Comparison of ENCODE assay signal across 8 cellular contexts in genomic region chr3:138775254-138775595, GRCh38. TPM values are rescaled to one million over a fixed set of nuclear protein-coding genes. Genes with fewer than 3 reads are reported as not detected.
A peak's percentile ranks its signal among the peaks of the same experiment; 100 is the strongest.
DNase-seq lines count a peak whose midpoint lies in the region; ATAC-seq and TF ChIP-seq lines count a peak whose summit lies in the region.

No MANE protein-coding gene starts in this region.

- no peaks in the 10 kb centered on the region for H3K27me3 Mint-ChIP-seq in GM23338 (ENCODE audit: insufficient read depth, low read depth, poor library complexity)
- H3K27me3 Mint-ChIP-seq in activated naive CD4-positive, alpha-beta T cell treated with anti-CD3 and anti-CD28 coated beads for 36 hours (ENCODE audit: low read depth) = no peaks in the 10 kb centered on the region
- H3K27me3 Mint-ChIP-seq in activated T-cell treated with anti-CD3 and anti-CD28 coated beads, Interleukin-2, amount 50 U/mL, for 4 hours (ENCODE audit: low read depth) = no peaks in the 10 kb centered on the region

- H4K20me1 ChIP-seq in GM23338 (replicated peaks; ENCODE audit: insufficient read depth) = peaks cover 6% of the 10 kb centered on the region
- no peaks in the 10 kb centered on the region for H4K20me1 ChIP-seq in fibroblast of lung (ENCODE audit: control insufficient read depth, extremely low read depth, insufficient read depth, low read length)

- H3K36me3 Mint-ChIP-seq in GM23338 (ENCODE audit: low read depth) = peaks cover 18% of the 10 kb centered on the region
- peaks cover 11% of the 10 kb centered on the region for H3K36me3 Mint-ChIP-seq in activated naive CD4-positive, alpha-beta T cell treated with anti-CD3 and anti-CD28 coated beads for 36 hours (ENCODE audit: low read depth)
- peaks cover 6% of the 10 kb centered on the region for H3K36me3 Mint-ChIP-seq in activated T-cell treated with anti-CD3 and anti-CD28 coated beads, Interleukin-2, amount 50 U/mL, for 4 hours (ENCODE audit: insufficient read depth)

- H3K79me2 ChIP-seq in GM23338 (replicated peaks; ENCODE audit: insufficient read depth) (peaks cover 19% of the 10 kb centered on the region; the same call in 1 of the 2 replicates), fibroblast of lung (ENCODE audit: control insufficient read depth, insufficient read depth, low read length) (peaks cover 11% of the 10 kb centered on the region)

- peaks cover 7% of the 10 kb centered on the region; the same call in 1 of the 3 replicates for H3K4me1 Mint-ChIP-seq in GM23338
- H3K4me1 Mint-ChIP-seq in activated naive CD4-positive, alpha-beta T cell treated with anti-CD3 and anti-CD28 coated beads for 36 hours (ENCODE audit: low read depth) = peaks cover 40% of the 10 kb centered on the region
- peaks cover 32% of the 10 kb centered on the region for H3K4me1 Mint-ChIP-seq in activated T-cell treated with anti-CD3 and anti-CD28 coated beads, Interleukin-2, amount 50 U/mL, for 4 hours (ENCODE audit: low read depth)

- CTCF ChIA-PET in activated naive CD4-positive, alpha-beta T cell treated with anti-CD3 and anti-CD28 coated beads for 36 hours (lab: Charles Lee) = interaction anchor here (1.0 kb wide), 1 partner anchor 139 kb away, joined by 4 read pairs; no protein-coding TSS in a partner anchor

- H3K9me3 ChIP-seq in fibroblast of lung (ENCODE audit: control insufficient read depth, insufficient read depth, low read depth, low read length) = no peaks in the 10 kb centered on the region

- H3K9me3 Mint-ChIP-seq in GM23338 = peaks cover under 1% of the 10 kb centered on the region; the same call in 2 of the 3 replicates
- H3K9me3 Mint-ChIP-seq in activated naive CD4-positive, alpha-beta T cell treated with anti-CD3 and anti-CD28 coated beads for 36 hours = no peaks in the 10 kb centered on the region
- no peaks in the 10 kb centered on the region for H3K9me3 Mint-ChIP-seq in activated T-cell treated with anti-CD3 and anti-CD28 coated beads, Interleukin-2, amount 50 U/mL, for 4 hours

- H3K9me2 ChIP-seq in GM23338 (ENCODE audit: insufficient read depth) = peaks cover 5% of the 10 kb centered on the region; the same call in 1 of the 2 replicates

- H3K36me3 ChIP-seq in GM23338 (ENCODE audit: insufficient read depth) (no peaks in the 10 kb centered on the region), fibroblast of lung (ENCODE audit: control insufficient read depth, insufficient read depth, low read length) (no peaks in the 10 kb centered on the region)

- H3K4me2 ChIP-seq in GM23338 (no peak overlapping the region), fibroblast of lung (ENCODE audit: extremely low read depth, insufficient read depth, low read length) (peak overlapping the region; percentile 21)

- H3K27ac Mint-ChIP-seq in GM23338 = peak overlapping the region; percentile 83
- H3K27ac Mint-ChIP-seq in activated naive CD4-positive, alpha-beta T cell treated with anti-CD3 and anti-CD28 coated beads for 36 hours = no peak overlapping the region

- no peak for ATAC-seq in GM23338
- ATAC-seq in SK-N-SH treated with all-trans-retinoic acid at 6 μM for 48 hours = peak; percentile 12
- ATAC-seq in sciatic nerve = peak; percentile 47
- no peak for ATAC-seq in HG03571 (IDR thresholded peaks at IDR 0.05; ENCODE audit: unreplicated experiment)
- ATAC-seq in activated T-cell treated with anti-CD3 and anti-CD28 coated beads, Interleukin-2, amount 50 U/mL, for 4 hours = no peak

- H2AFZ ChIP-seq in GM23338 (no peak overlapping the region), fibroblast of lung (ENCODE audit: low read length) (no peak overlapping the region)

- no peak overlapping the region for H3K9ac ChIP-seq in fibroblast of lung (ENCODE audit: insufficient read depth, low read length)

- H3K27ac ChIP-seq in GM23338 (ENCODE audit: low read depth) = peak overlapping the region; percentile 64
- peak overlapping the region; percentile 78 for H3K27ac ChIP-seq in fibroblast of lung (ENCODE audit: insufficient read depth, low read length)

- no peaks in the 10 kb centered on the region for H3F3A ChIP-seq in GM23338 (replicated peaks; ENCODE audit: low read depth)

- H3K4me1 ChIP-seq in GM23338 (ENCODE audit: insufficient read depth) (no peaks in the 10 kb centered on the region), fibroblast of lung (ENCODE audit: control insufficient read depth, extremely low read depth, insufficient read depth, low read length) (peaks cover 22% of the 10 kb centered on the region)

- intact Hi-C loops in sciatic nerve (cut with DNase I) = no loop called here
- intact Hi-C loops in activated naive CD4-positive, alpha-beta T cell treated with anti-CD3 and anti-CD28 coated beads for 36 hours (cut with micrococcal nuclease) = loop anchor here (2.0 kb wide), 1 partner anchor 180 kb away; the partner anchor contains the start of gene CEP70

- TF ChIP-seq CTCF in GM23338 (conservative IDR thresholded peaks at IDR 0.05; ENCODE audit: low read depth in 2 of 2) (no peak), fibroblast of lung (conservative IDR thresholded peaks at IDR 0.05 in 1 of 2, IDR thresholded peaks at IDR 0.05 in 1 of 2; ENCODE audit: low read depth in 1 of 2, low read length in 2 of 2) (no peak)

- no peak overlapping the region for H3K4me3 ChIP-seq in GM23338
- H3K4me3 ChIP-seq in fibroblast of lung (replicated peaks in 1 of 4; ENCODE audit: control extremely low read depth in 1 of 4, insufficient read depth in 1 of 4, low read depth in 3 of 4, low read length in 4 of 4) = no peak overlapping the region

- H3K27me3 ChIP-seq in GM23338 (ENCODE audit: insufficient read depth) (no peaks in the 10 kb centered on the region), fibroblast of lung (ENCODE audit: control insufficient read depth, insufficient read depth, low read length) (no peaks in the 10 kb centered on the region)

- H3K4me3 Mint-ChIP-seq in GM23338 = no peak overlapping the region
- no peak overlapping the region for H3K4me3 Mint-ChIP-seq in activated naive CD4-positive, alpha-beta T cell treated with anti-CD3 and anti-CD28 coated beads for 36 hours
- H3K4me3 Mint-ChIP-seq in activated T-cell treated with anti-CD3 and anti-CD28 coated beads, Interleukin-2, amount 50 U/mL, for 4 hours = no peak overlapping the region

- no peak for DNase-seq in GM23338 (ENCODE audit: low spot score)
- peak in 1 of 2 donors; percentile 37 for DNase-seq in fibroblast of lung (ENCODE audit: low read depth in 2 of 2)
- no peak for DNase-seq in sciatic nerve (ENCODE audit: low spot score)
- DNase-seq in activated naive CD4-positive, alpha-beta T cell treated with anti-CD3 and anti-CD28 coated beads for 36 hours = no peak
- DNase-seq in activated T-cell treated with anti-CD3 and anti-CD28 coated beads, Interleukin-2, amount 50 U/mL, for 4 hours = no peak
- no peak for DNase-seq in hypothalamus (lab: John Stamatoyannopoulos, UW)

TF ChIP-seq in GM23338, 12 proteins besides CTCF, POLR2A, EP300 and RAD21 (continues in another document):
- TF ChIP-seq NANOG (IDR thresholded peaks at IDR 0.05; ENCODE audit: borderline replicate concordance) (no peak), ZNF114 (CRISPR knock-in tag; IDR thresholded peaks at IDR 0.05) (no peak), POLR2AphosphoS5 (IDR thresholded peaks at IDR 0.05; ENCODE audit: low read depth) (no peak), EZH2 (IDR thresholded peaks at IDR 0.05; ENCODE audit: low read depth, unreplicated experiment) (no peak), ZNF331 (CRISPR knock-in tag; IDR thresholded peaks at IDR 0.05; ENCODE audit: low read depth) (no peak), JUNB (IDR thresholded peaks at IDR 0.05; ENCODE audit: unreplicated experiment) (no peak)

TF ChIP-seq in SK-N-SH treated with all-trans-retinoic acid at 6 μM for 48 hours, 23 proteins besides CTCF, POLR2A, EP300 and RAD21:
- TF ChIP-seq ZNF70 (CRISPR knock-in tag; IDR thresholded peaks at IDR 0.05) = no peak
- TF ChIP-seq PATZ1 (CRISPR knock-in tag; IDR thresholded peaks at IDR 0.05; ENCODE audit: borderline replicate concordance) = no peak

RNA-seq across cellular contexts. Expression of gene PIK3CB, which starts 59.5 kb away (rescaled TPM):
- 32.1 and 32.4 TPM in 2 replicates for total RNA-seq in GM23338 (2014; rRNA removed; shearing (Covaris generic))
- polyA plus RNA-seq in GM23338 (2016; fragmentation: Nextera tagmentation; extraction: Ambion mirVana) (11.7 and 13.3 TPM in 2 replicates), fibroblast of lung (12.4 and 18.2 TPM in 2 replicates)
- total RNA-seq in fibroblast of lung (9.2 and 17.0 TPM in 2 replicates), sciatic nerve (28.8 TPM)
- 11.1 and 18.8 TPM in 2 replicates for polyA plus RNA-seq in fibroblast of lung (2012)
- polyA minus RNA-seq in fibroblast of lung (ENCODE audit: low replicate concordance) = 7.6 and 15.3 TPM in 2 replicates
- total RNA-seq in activated naive CD4-positive, alpha-beta T cell treated with anti-CD3 and anti-CD28 coated beads for 36 hours = 10 to 100 TPM; 19.2 to 20.6 TPM
- total RNA-seq in activated T-cell treated with anti-CD3 and anti-CD28 coated beads, Interleukin-2, amount 50 U/mL, for 4 hours = 10 to 100 TPM; 16.1 to 19.0 (median 17.9) TPM

Comparison
In these comparisons a context has a peak if more than half of its experiments do, and no peak if none do; other contexts are left out.
1. ATAC-seq: peak in SK-N-SH treated with all-trans-retinoic acid at 6 μM for 48 hours (single experiment) and sciatic nerve (single experiment); none in GM23338 (single experiment), HG03571 (single experiment) and activated T-cell treated with anti-CD3 and anti-CD28 coated beads, Interleukin-2, amount 50 U/mL, for 4 hours (0 of 2).